8 cellular contexts compared by ENCODE assay signal in the genomic region with DNA sequence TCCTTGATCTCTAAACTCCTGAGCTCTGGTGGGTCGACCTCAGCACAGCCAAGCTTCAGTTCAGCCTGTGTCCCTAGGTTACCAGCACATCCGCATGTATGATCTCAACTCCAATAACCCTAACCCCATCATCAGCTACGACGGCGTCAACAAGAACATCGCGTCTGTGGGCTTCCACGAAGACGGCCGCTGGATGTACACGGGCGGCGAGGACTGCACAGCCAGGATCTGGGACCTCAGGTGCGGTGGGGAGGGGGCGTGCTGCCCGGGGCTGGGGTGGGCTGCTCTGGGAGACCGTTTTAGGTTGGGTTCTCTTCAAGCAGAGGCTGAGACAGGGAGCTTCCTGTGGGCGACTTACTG. TPM values are rescaled to one million over a fixed set of nuclear protein-coding genes. Genes with fewer than 3 reads are reported as not detected.
A peak's percentile ranks its signal among the peaks of the same experiment; 100 is the strongest.
DNase-seq lines count a peak whose midpoint lies in the region; ATAC-seq and TF ChIP-seq lines count a peak whose summit lies in the region.

No MANE protein-coding gene starts in this region.

- no peaks in the 10 kb centered on the region for H3K9me3 Mint-ChIP-seq in activated naive CD4-positive, alpha-beta T cell treated with anti-CD3 and anti-CD28 coated beads for 36 hours

- no peak for TF ChIP-seq RAD21 in liver (IDR thresholded peaks at IDR 0.05)

- no peaks in the 10 kb centered on the region for H3K27me3 Mint-ChIP-seq in activated naive CD4-positive, alpha-beta T cell treated with anti-CD3 and anti-CD28 coated beads for 36 hours (ENCODE audit: low read depth)

- H3K9ac ChIP-seq in adipocyte (ENCODE audit: low read length) = peak overlapping the region; percentile 99
- peak overlapping the region in 1 of 2 donors; percentile 74 for H3K9ac ChIP-seq in liver (ENCODE audit: low read depth in 1 of 2, low read length in 2 of 2)

- WGBS in liver = 84% methylated on average over 18 of the region's 18 CpGs
- WGBS in transverse colon (ENCODE audit: low coverage in 1 of 2), 2 donors = 75% methylated on average over 15 of the region's 18 CpGs; no CpG with 5 or more reads in 1 of the 2 donors

- CTCF ChIA-PET in activated naive CD4-positive, alpha-beta T cell treated with anti-CD3 and anti-CD28 coated beads for 36 hours (lab: Charles Lee) = no interaction called here

- no peak for TF ChIP-seq POLR2A in transverse colon (IDR thresholded peaks at IDR 0.05)

- DNase-seq in activated naive CD4-positive, alpha-beta T cell treated with anti-CD3 and anti-CD28 coated beads for 36 hours = no peak
- DNase-seq in activated naive CD4-positive, alpha-beta T cell treated with anti-CD3 and anti-CD28 coated beads, Interleukin-2, amount 50 U/mL, for 16 hours = no peak
- DNase-seq in adipocyte (ENCODE audit: low read depth) = no peak
- DNase-seq in transverse colon = no peak
- DNase-seq in NCI-H748 treated with DMSO at 0.1 percent for 48 hours (lab: John Stamatoyannopoulos, UW) = no peak
- no peak for DNase-seq in stimulated activated CD4-positive, alpha-beta T cell treated with anti-CD3 and anti-CD28 coated beads, Interleukin-12 subunit alpha, Interleukin-12 subunit beta, amount 100 ng/mL, for 4 hours

- in situ Hi-C loops in transverse colon (cut with MboI; ENCODE audit: low pct_ligation_motif_present in 1 of 4, low pct_unique_long_range_greater_than_20kb in 1 of 4, low sequenced_read_pairs in 3 of 4) = no loop called here

- H3K27ac ChIP-seq in liver (ENCODE audit: low read depth in 1 of 2, low read length in 2 of 2) (peak overlapping the region; percentile 80 to 98), transverse colon (peak overlapping the region in 3 of 4 donors; percentile 94 to 99 (median 96))

- peak overlapping the region; percentile 48 for H3K27ac Mint-ChIP-seq in activated naive CD4-positive, alpha-beta T cell treated with anti-CD3 and anti-CD28 coated beads for 36 hours

- peak overlapping the region; percentile 78 for H3K4me3 Mint-ChIP-seq in activated naive CD4-positive, alpha-beta T cell treated with anti-CD3 and anti-CD28 coated beads for 36 hours

- H3K36me3 ChIP-seq in adipocyte (ENCODE audit: control insufficient read depth, insufficient read depth, low read length, severe bottlenecking) (peaks cover 26% of the 10 kb centered on the region), liver (ENCODE audit: control insufficient read depth in 4 of 4, insufficient read depth in 3 of 4, low read depth in 1 of 4, low read length in 3 of 4) (peaks cover 0 to 21% (median 6%) of the 10 kb centered on the region in 4 donors), transverse colon (peaks cover 0 to 13% (median 3%) of the 10 kb centered on the region in 4 donors)

- H3K27me3 ChIP-seq in adipocyte (replicated peaks; ENCODE audit: control insufficient read depth, insufficient read depth, low read length) (no peaks in the 10 kb centered on the region), liver (ENCODE audit: control insufficient read depth in 4 of 4, insufficient read depth in 4 of 4, low read length in 3 of 4) (no peaks in the 10 kb centered on the region), transverse colon (no peaks in the 10 kb centered on the region)

- no peaks in the 10 kb centered on the region for H3K9me3 ChIP-seq in adipocyte (ENCODE audit: control insufficient read depth, low read length)
- no peaks in the 10 kb centered on the region for H3K9me3 ChIP-seq in liver (ENCODE audit: control insufficient read depth in 4 of 4, low read length in 3 of 4)
- no peaks in the 10 kb centered on the region for H3K9me3 ChIP-seq in transverse colon

- H3K4me3 ChIP-seq in adipocyte (ENCODE audit: low read length) (peak overlapping the region; percentile 91), liver (ENCODE audit: low read depth in 1 of 3, low read length in 3 of 3) (peak overlapping the region in 2 of 3 donors; percentile 50 to 76), transverse colon (peak overlapping the region in 2 of 4 donors; percentile 80 to 90)

- ATAC-seq in HG03378 (IDR thresholded peaks at IDR 0.05; ENCODE audit: unreplicated experiment) = no peak

- intact Hi-C loops in activated naive CD4-positive, alpha-beta T cell treated with anti-CD3 and anti-CD28 coated beads for 36 hours (cut with micrococcal nuclease) = no loop called here
- intact Hi-C loops in transverse colon (cut with DNase I; ENCODE audit: low total_unique reads) = no loop called here

- TF ChIP-seq EP300 in transverse colon (IDR thresholded peaks at IDR 0.05; ENCODE audit: low read depth) = no peak

- H3K36me3 Mint-ChIP-seq in activated naive CD4-positive, alpha-beta T cell treated with anti-CD3 and anti-CD28 coated beads for 36 hours (ENCODE audit: low read depth) = peaks cover 13% of the 10 kb centered on the region

- H3K4me1 Mint-ChIP-seq in activated naive CD4-positive, alpha-beta T cell treated with anti-CD3 and anti-CD28 coated beads for 36 hours (ENCODE audit: low read depth) = peaks cover 22% of the 10 kb centered on the region

- H3K4me1 ChIP-seq in adipocyte (ENCODE audit: control insufficient read depth, insufficient read depth, low read length) (peaks cover 17% of the 10 kb centered on the region), liver (ENCODE audit: control insufficient read depth in 4 of 4, insufficient read depth in 4 of 4, low read length in 3 of 4) (peaks cover 4 to 19% (median 10%) of the 10 kb centered on the region in 4 donors), transverse colon (peaks cover 11 to 18% (median 13%) of the 10 kb centered on the region in 4 donors)

- TF ChIP-seq CTCF in liver (IDR thresholded peaks at IDR 0.05; ENCODE audit: low read depth, low read length, missing input control) (no peak), transverse colon (IDR thresholded peaks at IDR 0.05) (no peak)

TF ChIP-seq in liver, 16 proteins besides CTCF, POLR2A, EP300 and RAD21 (continues in another document):
- TF ChIP-seq, protein P1, sequence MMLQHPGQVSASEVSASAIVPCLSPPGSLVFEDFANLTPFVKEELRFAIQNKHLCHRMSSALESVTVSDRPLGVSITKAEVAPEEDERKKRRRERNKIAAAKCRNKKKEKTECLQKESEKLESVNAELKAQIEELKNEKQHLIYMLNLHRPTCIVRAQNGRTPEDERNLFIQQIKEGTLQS (IDR thresholded peaks at IDR 0.05) = no peak
- TF ChIP-seq, protein P2, sequence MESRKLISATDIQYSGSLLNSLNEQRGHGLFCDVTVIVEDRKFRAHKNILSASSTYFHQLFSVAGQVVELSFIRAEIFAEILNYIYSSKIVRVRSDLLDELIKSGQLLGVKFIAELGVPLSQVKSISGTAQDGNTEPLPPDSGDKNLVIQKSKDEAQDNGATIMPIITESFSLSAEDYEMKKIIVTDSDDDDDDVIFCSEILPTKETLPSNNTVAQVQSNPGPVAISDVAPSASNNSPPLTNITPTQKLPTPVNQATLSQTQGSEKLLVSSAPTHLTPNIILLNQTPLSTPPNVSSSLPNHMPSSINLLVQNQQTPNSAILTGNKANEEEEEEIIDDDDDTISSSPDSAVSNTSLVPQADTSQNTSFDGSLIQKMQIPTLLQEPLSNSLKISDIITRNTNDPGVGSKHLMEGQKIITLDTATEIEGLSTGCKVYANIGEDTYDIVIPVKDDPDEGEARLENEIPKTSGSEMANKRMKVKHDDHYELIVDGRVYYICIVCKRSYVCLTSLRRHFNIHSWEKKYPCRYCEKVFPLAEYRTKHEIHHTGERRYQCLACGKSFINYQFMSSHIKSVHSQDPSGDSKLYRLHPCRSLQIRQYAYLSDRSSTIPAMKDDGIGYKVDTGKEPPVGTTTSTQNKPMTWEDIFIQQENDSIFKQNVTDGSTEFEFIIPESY (IDR thresholded peaks at IDR 0.05) = no peak
- TF ChIP-seq EGR1 (IDR thresholded peaks at IDR 0.05; ENCODE audit: low read depth in 2 of 2) (no peak), FOXA1 (IDR thresholded peaks at IDR 0.05) (no peak), YY1 (IDR thresholded peaks at IDR 0.05) (no peak), SP1 (IDR thresholded peaks at IDR 0.05) (no peak), HNF4A (conservative IDR thresholded peaks at IDR 0.05) (no peak), NR2F2 (IDR thresholded peaks at IDR 0.05) (no peak), GABPA (IDR thresholded peaks at IDR 0.05 in 1 of 2, conservative IDR thresholded peaks at IDR 0.05 in 1 of 2) (no peak)

RNA-seq across cellular contexts. Expression of a gene that starts 1.1 kb away (rescaled TPM):
- total RNA-seq in activated naive CD4-positive, alpha-beta T cell treated with anti-CD3 and anti-CD28 coated beads for 36 hours = 10 to 100 TPM; 70.0 to 70.1 TPM
- total RNA-seq in liver = 10 to 100 TPM; 11.1 to 14.4 TPM
- polyA plus RNA-seq in liver = 10 to 100 TPM; 26.0 to 26.7 TPM
- 10 to 100 TPM; 50.8 to 81.8 (median 73.1) TPM for total RNA-seq in transverse colon

RNA-seq across cellular contexts. Expression of a gene that starts 4.3 kb away (rescaled TPM):
- total RNA-seq in activated naive CD4-positive, alpha-beta T cell treated with anti-CD3 and anti-CD28 coated beads for 36 hours = 1 to 10 TPM; 2.6 to 3.1 TPM
- total RNA-seq in liver (1 to 10 TPM; 1.9 TPM), transverse colon (10 to 100 TPM in 2 of 4 donors, 1 to 10 TPM in 2; 5.7 to 29.9 (median 11.7) TPM)
- under 1 TPM; 0.26 to 0.91 TPM for polyA plus RNA-seq in liver

RNA-seq across cellular contexts. Expression of a gene that starts 8.2 kb away (rescaled TPM):
- total RNA-seq in activated naive CD4-positive, alpha-beta T cell treated with anti-CD3 and anti-CD28 coated beads for 36 hours = 10 to 100 TPM; 11.2 to 12.2 TPM
- total RNA-seq in liver (1 to 10 TPM; 5.8 to 9.9 TPM), transverse colon (10 to 100 TPM; 18.0 to 49.0 (median 29.5) TPM)
- 1 to 10 TPM; 3.4 to 6.8 TPM for polyA plus RNA-seq in liver

RNA-seq across cellular contexts. Expression of a gene that starts 10.0 kb away (rescaled TPM):
- under 1 TPM; 0.15 to 0.17 TPM for total RNA-seq in activated naive CD4-positive, alpha-beta T cell treated with anti-CD3 and anti-CD28 coated beads for 36 hours
- total RNA-seq in liver = under 1 TPM; under 0.01 to 0.09 TPM
- polyA plus RNA-seq in liver = under 1 TPM in 1 of 2 donors, not detected in 1; 0.17 TPM
- total RNA-seq in transverse colon = under 1 TPM in 2 of 4 donors, not detected in 2; under 0.01 to 0.14 TPM

RNA-seq across cellular contexts. Expression of a gene that starts 17.0 kb away (rescaled TPM):
- total RNA-seq in activated naive CD4-positive, alpha-beta T cell treated with anti-CD3 and anti-CD28 coated beads for 36 hours = 10 to 100 TPM; 21.2 to 21.7 TPM
- total RNA-seq in liver = 10 to 100 TPM; 16.5 to 19.1 TPM
- polyA plus RNA-seq in liver = 10 to 100 TPM in 1 of 2 donors, 1 to 10 TPM in 1; 4.4 to 11.0 TPM
- total RNA-seq in transverse colon = 100 to 1,000 TPM in 1 of 4 donors, 10 to 100 TPM in 3; 36.5 to 124 (median 53.6) TPM
